1 cellular context compared by ENCODE assay signal in genomic region chr2:32095671-32096070, GRCh38.
TF ChIP-seq lines count a peak whose summit lies in the region.

No MANE protein-coding gene starts in this region.

TF ChIP-seq in HepG2, 621 proteins besides CTCF, POLR2A, EP300 and RAD21:
- TF ChIP-seq KLF9 (CRISPR knock-in tag; IDR thresholded peaks at IDR 0.05; ENCODE audit: low read depth): no peak
- peak; percentile 6 to 37; a peak in 2 of 4 replicates for TF ChIP-seq MAFK (conservative IDR thresholded peaks at IDR 0.05 in 1 of 2, IDR thresholded peaks at IDR 0.05 in 1 of 2; ENCODE audit: low read length in 2 of 2)
